ENCODE assay signal across 8 cellular contexts in the genomic region with DNA sequence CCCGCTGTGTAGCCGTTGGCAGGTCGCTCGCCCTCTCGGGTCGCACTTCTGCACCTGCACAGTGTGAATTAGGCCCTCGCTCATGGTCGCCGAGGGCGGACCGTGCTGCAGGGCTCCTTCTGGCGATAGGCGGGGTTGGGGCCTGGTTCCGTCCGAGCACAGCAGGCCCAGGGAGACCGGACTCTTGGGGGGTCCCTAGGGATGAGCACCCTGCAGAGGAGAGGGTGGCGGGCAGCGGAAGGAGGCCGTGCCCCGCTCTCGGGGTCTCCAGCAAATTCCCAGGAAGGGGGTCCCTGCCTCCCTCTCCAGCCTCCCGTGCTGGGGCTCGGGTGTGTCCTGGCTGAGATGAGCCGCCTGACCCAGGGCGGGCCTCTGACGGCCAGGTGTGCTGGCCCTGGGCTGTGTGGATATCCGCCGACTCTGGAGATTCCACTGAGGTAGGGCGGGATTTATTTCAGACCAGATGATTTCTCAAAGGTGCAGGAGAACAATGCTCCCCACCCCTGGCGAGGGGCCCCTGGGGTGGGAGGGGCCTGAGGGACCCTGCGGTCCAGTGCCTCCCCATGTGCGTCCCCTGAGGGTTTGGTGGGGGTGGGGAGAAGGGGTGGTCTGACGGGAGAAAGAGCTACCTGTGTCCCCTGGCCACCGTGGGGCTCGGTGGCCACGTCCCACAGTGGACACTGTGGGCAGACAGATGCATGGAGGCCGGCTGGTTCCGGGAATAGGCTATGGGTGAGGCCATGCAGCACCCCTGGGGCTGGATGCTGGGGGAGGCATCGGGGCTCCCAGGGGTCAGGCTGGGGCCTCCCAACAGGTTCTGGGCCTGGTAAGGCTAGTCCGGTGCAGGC. TPM values are rescaled to one million over a fixed set of nuclear protein-coding genes. Genes with fewer than 3 reads are reported as not detected.
A peak's percentile ranks its signal among the peaks of the same experiment; 100 is the strongest.
DNase-seq lines count a peak whose midpoint lies in the region; ATAC-seq, FAIRE-seq and TF ChIP-seq lines count a peak whose summit lies in the region.

No MANE protein-coding gene starts in this region.

- no peak overlapping the region for H2BK15ac ChIP-seq in H1 (ENCODE audit: low read length)

- TF ChIP-seq RAD21 in H1 (IDR thresholded peaks at IDR 0.05 in 1 of 2, conservative IDR thresholded peaks at IDR 0.05 in 1 of 2; ENCODE audit: low read depth in 2 of 2, low read length in 2 of 2), result no peak

- H2BK5ac ChIP-seq in H1 (ENCODE audit: low read depth, low read length), result no peak overlapping the region

- no peaks in the 10 kb centered on the region for H3K9me3 ChIP-seq in H1 (ENCODE audit: insufficient read depth in 2 of 2, low read depth in 1 of 2, low read length in 1 of 2)

- peak overlapping the region; percentile 15 to 59; a peak in 3 of 4 replicates for H3K4me2 ChIP-seq in H1 (ENCODE audit: insufficient read depth in 1 of 2, low read depth in 2 of 2, low read length in 2 of 2)

- WGBS in H1 (ENCODE audit: extremely low coverage in 1 of 2, insufficient coverage in 1 of 2, insufficient read length in 1 of 2, insufficient replicate concordance in 2 of 2, low coverage in 1 of 2, low lambda C conversion rate in 2 of 2, missing lambda C conversion rate in 1 of 2), 2 experiments, result 75% methylated on average over 24 of the region's 40 CpGs; no CpG with 5 or more reads in 1 of the 2 experiments

- no peak overlapping the region for H2BK20ac ChIP-seq in H1 (ENCODE audit: low read length)

- H4K20me1 ChIP-seq in H1 (replicated peaks in 1 of 2; ENCODE audit: control insufficient read depth in 1 of 2, insufficient read depth in 2 of 2, low read length in 2 of 2), result peaks cover 0 to 5% of the 10 kb centered on the region in 2 experiments

- H3K79me1 ChIP-seq in H1 (ENCODE audit: low read depth, low read length), result no peaks in the 10 kb centered on the region

- H3K36me3 ChIP-seq in H1 (ENCODE audit: control insufficient read depth in 2 of 4, insufficient read depth in 4 of 4, low read length in 3 of 4), result no peaks in the 10 kb centered on the region

- H3K23me2 ChIP-seq in H1 (ENCODE audit: low read depth, low read length), result peaks cover 6% of the 10 kb centered on the region; the same call in 1 of the 2 replicates

- peak overlapping the region; percentile 84; the same call in 1 of the 2 replicates for H2AFZ ChIP-seq in H1 (ENCODE audit: low read length)

- H2BK120ac ChIP-seq in H1 (replicated peaks; ENCODE audit: low read depth, low read length), result no peak overlapping the region

- no peak for DNase-seq in GM12865 (ENCODE audit: low read depth)
- no peak for DNase-seq in H1 (ENCODE audit: low read depth in 1 of 2, low spot score in 2 of 2)
- DNase-seq in omental fat pad (ENCODE audit: low spot score), result no peak
- no peak for DNase-seq in NCI-H2196 (lab: John Stamatoyannopoulos, UW; ENCODE audit: unreplicated experiment)
- no peak for DNase-seq in NCI-H69 (lab: John Stamatoyannopoulos, UW)
- DNase-seq in kidney glomerular epithelial cell (lab: John Stamatoyannopoulos, UW), result no peak
- DNase-seq in activated CD8-positive, alpha-beta memory T cell treated with anti-CD3 and anti-CD28 coated beads for 24 hours, result no peak

- H3K79me2 ChIP-seq in H1 (ENCODE audit: control insufficient read depth in 1 of 2, insufficient read depth in 2 of 2, low read length in 2 of 2), result no peaks in the 10 kb centered on the region

- no peak overlapping the region for H3K14ac ChIP-seq in H1 (ENCODE audit: insufficient read length)

- H4K91ac ChIP-seq in H1 (replicated peaks; ENCODE audit: insufficient read length, low read length), result peak overlapping the region; percentile 65

- H2AK5ac ChIP-seq in H1 (ENCODE audit: low read depth, low read length), result no peak overlapping the region

- H2BK12ac ChIP-seq in H1 (ENCODE audit: low read depth, low read length), result peak overlapping the region; percentile 27; the same call in 1 of the 2 replicates

- H4K8ac ChIP-seq in H1 (ENCODE audit: extremely low read depth, insufficient read depth, low read length), result peak overlapping the region; percentile 93

- H3K27me3 ChIP-seq in H1 (replicated peaks in 1 of 4; ENCODE audit: control insufficient read depth in 3 of 4, extremely low read depth in 1 of 4, insufficient read depth in 3 of 4, low read length in 3 of 4), result peaks cover 11 to 17% (median 13%) of the 10 kb centered on the region in 4 experiments

- no peak overlapping the region for H3K9ac ChIP-seq in H1 (replicated peaks in 1 of 4; ENCODE audit: extremely low read depth in 1 of 4, low read depth in 3 of 4, low read length in 3 of 4)

- TF ChIP-seq CTCF in GM12865 (IDR thresholded peaks at IDR 0.05; ENCODE audit: insufficient read depth, low read depth, low read length, missing control alignments) (no peak), H1 (IDR thresholded peaks at IDR 0.05; ENCODE audit: control extremely low read depth in 1 of 3, insufficient read depth in 1 of 3, low read depth in 1 of 3, low read length in 3 of 3) (no peak), omental fat pad (IDR thresholded peaks at IDR 0.05) (no peak)

- H3K4ac ChIP-seq in H1 (replicated peaks; ENCODE audit: insufficient read length, low read depth, low read length), result no peak overlapping the region

- H3K23ac ChIP-seq in H1 (ENCODE audit: insufficient read length), result no peak overlapping the region

- peak overlapping the region; percentile 48; the same call in 1 of the 2 replicates for H3K18ac ChIP-seq in H1 (ENCODE audit: extremely low read depth, low read length)

- H3K56ac ChIP-seq in H1 (replicated peaks; ENCODE audit: insufficient read length, low read depth, low read length), result no peak overlapping the region

- H3K27ac ChIP-seq in H1 (ENCODE audit: low read depth, low read length), result no peak overlapping the region

- no peak for FAIRE-seq in H1 (lab: Jason Lieb, UNC)

- CTCF ChIA-PET in H1 (lab: Charles Lee; ENCODE audit: partially characterized antibody), result interaction anchor here (22.9 kb wide), 1 partner anchor 41 kb away, joined by 326 read pairs; a partner anchor contains a TSS

- H3K4me3 ChIP-seq in GM12865 (ENCODE audit: low read depth, low read length) (peak overlapping the region; percentile 55), H1 (ENCODE audit: extremely low read depth in 1 of 4, insufficient read depth in 2 of 4, low read depth in 3 of 4, low read length in 4 of 4) (peak overlapping the region; percentile 18 to 55 (median 38); a peak in 6 of 8 replicates)

- no peak for TF ChIP-seq POLR2A in H1 (IDR thresholded peaks at IDR 0.05; ENCODE audit: control extremely low read depth in 1 of 2, low read depth in 2 of 2, low read length in 2 of 2)

- no peak for TF ChIP-seq EP300 in H1 (IDR thresholded peaks at IDR 0.05; ENCODE audit: borderline replicate concordance in 1 of 2, low read depth in 2 of 2, low read length in 2 of 2)

- POLR2A ChIA-PET in H1 (lab: Charles Lee; ENCODE audit: partially characterized antibody), result no interaction called here

- ATAC-seq in HG03558 (IDR thresholded peaks at IDR 0.05; ENCODE audit: extremely low read depth, unreplicated experiment) (peak; percentile 5), omental fat pad (ENCODE audit: low FRiP score) (peak; percentile 24)

- H3K4me1 ChIP-seq in H1 (replicated peaks in 1 of 4; ENCODE audit: control insufficient read depth in 3 of 4, insufficient read depth in 4 of 4, low read length in 3 of 4), result peaks cover 3 to 6% (median 4%) of the 10 kb centered on the region in 4 experiments; a peak in 6 of 7 replicates

- H4K5ac ChIP-seq in H1 (ENCODE audit: insufficient read length, low read depth, low read length), result no peak overlapping the region

RNA-seq across cellular contexts. Expression of a gene that starts 0.9 kb away (rescaled TPM):
- total RNA-seq in H1 (2021; fragmentation: NEBNext Ultra II Directional; extraction: Animal tissue kit (Norgen Biotek cat#: 25700)), result 2.0 and 2.8 TPM in 2 replicates
- 1.9 and 2.5 TPM in 2 replicates for polyA plus RNA-seq in H1 (2011; rRNA removed)
- 2.2 TPM for polyA plus RNA-seq in H1 (2011; cell fraction: cytosol; rRNA removed)
- 3.8 TPM for polyA plus RNA-seq in H1 (2011; cell fraction: nucleus; rRNA removed)
- 0.57 to 2.2 TPM (median 1.6 TPM) in 4 replicates for polyA plus RNA-seq in H1 (2012, experiment 1 of 2)
- 1.1 TPM for polyA plus RNA-seq in H1 (2012, experiment 2 of 2)
- polyA plus RNA-seq in H1 (2013, experiment 1 of 2), result 1.4 TPM
- 1.1 TPM for polyA plus RNA-seq in H1 (2013, experiment 2 of 2)
- 3.3 and 3.7 TPM in 2 replicates for polyA minus RNA-seq in H1 (2011; rRNA and poly(A)+ RNA removed)
- 1.3 TPM for polyA minus RNA-seq in H1 (2011; cell fraction: cytosol; rRNA and poly(A)+ RNA removed)
- 2.3 TPM for polyA minus RNA-seq in H1 (2011; cell fraction: nucleus; rRNA and poly(A)+ RNA removed)
- total RNA-seq in omental fat pad, result 10 to 100 TPM in 1 of 4 donors, 1 to 10 TPM in 3; 2.0 to 10.9 (median 5.6) TPM

RNA-seq across cellular contexts. Expression of a gene that starts 27.1 kb away (rescaled TPM):
- total RNA-seq in H1 (2021; fragmentation: NEBNext Ultra II Directional; extraction: Animal tissue kit (Norgen Biotek cat#: 25700)), result 45.1 and 49.0 TPM in 2 replicates
- polyA plus RNA-seq in H1 (2011; rRNA removed), result 24.6 and 44.1 TPM in 2 replicates
- polyA plus RNA-seq in H1 (2011; cell fraction: cytosol; rRNA removed), result 41.5 TPM
- 18.5 TPM for polyA plus RNA-seq in H1 (2011; cell fraction: nucleus; rRNA removed)
- polyA plus RNA-seq in H1 (2012, experiment 1 of 2), result 36.4 to 63.8 TPM (median 38.7 TPM) in 4 replicates
- polyA plus RNA-seq in H1 (2012, experiment 2 of 2), result 16.6 TPM
- 38.1 TPM for polyA plus RNA-seq in H1 (2013, experiment 1 of 2)
- 38.5 TPM for polyA plus RNA-seq in H1 (2013, experiment 2 of 2)
- 19.4 and 22.8 TPM in 2 replicates for polyA minus RNA-seq in H1 (2011; rRNA and poly(A)+ RNA removed)
- polyA minus RNA-seq in H1 (2011; cell fraction: cytosol; rRNA and poly(A)+ RNA removed), result 29.6 TPM
- polyA minus RNA-seq in H1 (2011; cell fraction: nucleus; rRNA and poly(A)+ RNA removed), result 13.3 TPM
- total RNA-seq in omental fat pad, result 10 to 100 TPM; 33.3 to 58.4 (median 40.3) TPM

RNA-seq across cellular contexts. Expression of a gene that starts 36.1 kb away (rescaled TPM):
- total RNA-seq in H1 (2021; fragmentation: NEBNext Ultra II Directional; extraction: Animal tissue kit (Norgen Biotek cat#: 25700)), result 28.5 and 31.5 TPM in 2 replicates
- polyA plus RNA-seq in H1 (2011; rRNA removed), result 58.7 and 89.1 TPM in 2 replicates
- polyA plus RNA-seq in H1 (2011; cell fraction: cytosol; rRNA removed), result 56.3 TPM
- 148 TPM for polyA plus RNA-seq in H1 (2011; cell fraction: nucleus; rRNA removed)
- polyA plus RNA-seq in H1 (2012, experiment 1 of 2), result 20.4 to 36.0 TPM (median 32.1 TPM) in 4 replicates
- 25.8 TPM for polyA plus RNA-seq in H1 (2012, experiment 2 of 2)
- 24.7 TPM for polyA plus RNA-seq in H1 (2013, experiment 1 of 2)
- 26.9 TPM for polyA plus RNA-seq in H1 (2013, experiment 2 of 2)
- 16.4 and 19.6 TPM in 2 replicates for polyA minus RNA-seq in H1 (2011; rRNA and poly(A)+ RNA removed)
- polyA minus RNA-seq in H1 (2011; cell fraction: cytosol; rRNA and poly(A)+ RNA removed), result 25.7 TPM
- polyA minus RNA-seq in H1 (2011; cell fraction: nucleus; rRNA and poly(A)+ RNA removed), result 30.7 TPM
- 10 to 100 TPM; 31.9 to 59.0 (median 43.5) TPM for total RNA-seq in omental fat pad

RNA-seq across cellular contexts. Expression of a gene that starts 36.3 kb away (rescaled TPM):
- total RNA-seq in H1 (2021; fragmentation: NEBNext Ultra II Directional; extraction: Animal tissue kit (Norgen Biotek cat#: 25700)), result 147 and 148 TPM in 2 replicates
- 73.8 and 113 TPM in 2 replicates for polyA plus RNA-seq in H1 (2011; rRNA removed)
- 93.2 TPM for polyA plus RNA-seq in H1 (2011; cell fraction: cytosol; rRNA removed)
- polyA plus RNA-seq in H1 (2011; cell fraction: nucleus; rRNA removed), result 159 TPM
- polyA plus RNA-seq in H1 (2012, experiment 1 of 2), result 127 to 150 TPM (median 147 TPM) in 4 replicates
- 102 TPM for polyA plus RNA-seq in H1 (2012, experiment 2 of 2)
- polyA plus RNA-seq in H1 (2013, experiment 1 of 2), result 103 TPM
- polyA plus RNA-seq in H1 (2013, experiment 2 of 2), result 92.2 TPM
- polyA minus RNA-seq in H1 (2011; rRNA and poly(A)+ RNA removed), result 22.0 and 36.9 TPM in 2 replicates
- polyA minus RNA-seq in H1 (2011; cell fraction: cytosol; rRNA and poly(A)+ RNA removed), result 57.8 TPM
- 46.0 TPM for polyA minus RNA-seq in H1 (2011; cell fraction: nucleus; rRNA and poly(A)+ RNA removed)
- total RNA-seq in omental fat pad, result 10 to 100 TPM in 2 of 4 donors, 1 to 10 TPM in 2; 6.0 to 25.7 (median 10.0) TPM
